1 cellular context compared by ENCODE assay signal in the genomic region with DNA sequence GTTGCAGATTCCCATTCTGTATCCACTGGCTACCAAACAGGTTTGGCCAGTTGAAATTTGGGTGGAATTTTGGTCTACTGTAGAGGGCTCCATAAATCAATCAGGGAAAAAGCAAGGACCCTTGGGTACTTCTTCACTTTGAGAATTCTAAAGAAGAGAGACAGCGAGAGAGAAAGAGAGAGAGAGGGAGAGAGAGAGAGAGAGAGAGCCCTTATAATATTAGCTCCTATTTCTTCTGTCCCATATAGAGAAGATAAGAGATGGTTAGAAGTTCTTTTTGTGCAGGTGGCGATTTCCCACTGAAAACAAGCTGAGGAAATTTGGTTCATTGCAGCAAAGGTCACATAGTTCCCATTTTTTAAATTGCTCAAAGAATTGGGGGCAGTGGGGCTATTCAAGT.
TF ChIP-seq lines count a peak whose summit lies in the region.

No MANE protein-coding gene starts in this region.

TF ChIP-seq in GM23338, 12 proteins besides CTCF, POLR2A, EP300 and RAD21 (continued from another document):
- TF ChIP-seq, protein P1, sequence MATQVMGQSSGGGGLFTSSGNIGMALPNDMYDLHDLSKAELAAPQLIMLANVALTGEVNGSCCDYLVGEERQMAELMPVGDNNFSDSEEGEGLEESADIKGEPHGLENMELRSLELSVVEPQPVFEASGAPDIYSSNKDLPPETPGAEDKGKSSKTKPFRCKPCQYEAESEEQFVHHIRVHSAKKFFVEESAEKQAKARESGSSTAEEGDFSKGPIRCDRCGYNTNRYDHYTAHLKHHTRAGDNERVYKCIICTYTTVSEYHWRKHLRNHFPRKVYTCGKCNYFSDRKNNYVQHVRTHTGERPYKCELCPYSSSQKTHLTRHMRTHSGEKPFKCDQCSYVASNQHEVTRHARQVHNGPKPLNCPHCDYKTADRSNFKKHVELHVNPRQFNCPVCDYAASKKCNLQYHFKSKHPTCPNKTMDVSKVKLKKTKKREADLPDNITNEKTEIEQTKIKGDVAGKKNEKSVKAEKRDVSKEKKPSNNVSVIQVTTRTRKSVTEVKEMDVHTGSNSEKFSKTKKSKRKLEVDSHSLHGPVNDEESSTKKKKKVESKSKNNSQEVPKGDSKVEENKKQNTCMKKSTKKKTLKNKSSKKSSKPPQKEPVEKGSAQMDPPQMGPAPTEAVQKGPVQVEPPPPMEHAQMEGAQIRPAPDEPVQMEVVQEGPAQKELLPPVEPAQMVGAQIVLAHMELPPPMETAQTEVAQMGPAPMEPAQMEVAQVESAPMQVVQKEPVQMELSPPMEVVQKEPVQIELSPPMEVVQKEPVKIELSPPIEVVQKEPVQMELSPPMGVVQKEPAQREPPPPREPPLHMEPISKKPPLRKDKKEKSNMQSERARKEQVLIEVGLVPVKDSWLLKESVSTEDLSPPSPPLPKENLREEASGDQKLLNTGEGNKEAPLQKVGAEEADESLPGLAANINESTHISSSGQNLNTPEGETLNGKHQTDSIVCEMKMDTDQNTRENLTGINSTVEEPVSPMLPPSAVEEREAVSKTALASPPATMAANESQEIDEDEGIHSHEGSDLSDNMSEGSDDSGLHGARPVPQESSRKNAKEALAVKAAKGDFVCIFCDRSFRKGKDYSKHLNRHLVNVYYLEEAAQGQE (IDR thresholded peaks at IDR 0.05; ENCODE audit: unreplicated experiment) = no peak
- TF ChIP-seq POLR2AphosphoS5 (IDR thresholded peaks at IDR 0.05; ENCODE audit: low read depth) = no peak
- TF ChIP-seq EZH2phosphoT487 (IDR thresholded peaks at IDR 0.05; ENCODE audit: unreplicated experiment) = no peak
- no peak for TF ChIP-seq EZH2 (IDR thresholded peaks at IDR 0.05; ENCODE audit: low read depth, unreplicated experiment)
- TF ChIP-seq, protein P2, sequence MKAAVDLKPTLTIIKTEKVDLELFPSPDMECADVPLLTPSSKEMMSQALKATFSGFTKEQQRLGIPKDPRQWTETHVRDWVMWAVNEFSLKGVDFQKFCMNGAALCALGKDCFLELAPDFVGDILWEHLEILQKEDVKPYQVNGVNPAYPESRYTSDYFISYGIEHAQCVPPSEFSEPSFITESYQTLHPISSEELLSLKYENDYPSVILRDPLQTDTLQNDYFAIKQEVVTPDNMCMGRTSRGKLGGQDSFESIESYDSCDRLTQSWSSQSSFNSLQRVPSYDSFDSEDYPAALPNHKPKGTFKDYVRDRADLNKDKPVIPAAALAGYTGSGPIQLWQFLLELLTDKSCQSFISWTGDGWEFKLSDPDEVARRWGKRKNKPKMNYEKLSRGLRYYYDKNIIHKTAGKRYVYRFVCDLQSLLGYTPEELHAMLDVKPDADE (IDR thresholded peaks at IDR 0.05) = no peak
